5 cellular contexts compared by ENCODE assay signal in the genomic region with DNA sequence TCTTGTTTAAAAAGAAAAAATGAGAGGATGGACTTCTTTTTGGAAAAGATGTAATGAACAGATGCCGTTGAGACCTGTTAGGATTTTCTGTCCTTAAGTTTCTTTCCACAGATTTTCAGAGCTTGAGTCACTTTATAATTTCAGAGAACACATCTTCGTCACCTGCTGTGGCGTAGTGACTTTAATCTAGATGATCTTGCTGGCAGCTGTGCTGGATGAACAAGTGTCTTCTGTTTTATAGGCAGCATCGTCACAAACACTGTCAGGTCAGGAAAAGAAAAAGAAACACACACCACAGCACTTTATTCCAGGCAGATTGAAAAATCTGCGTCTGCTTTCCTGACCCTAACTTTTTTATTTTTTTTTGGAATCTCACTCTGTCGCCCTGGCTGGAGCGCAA.
"Had no signal": no experiment of that assay in that cellular context is flagged by ENCODE, and none has a peak within 500 bp of the region (broad histone marks: within the 10 kb centered on the region; RNA-seq: fewer than 3 reads in every experiment).

No MANE protein-coding gene starts in this region.

- H3K27ac ChIP-seq: HL-60 had no signal

- H3K4me2 ChIP-seq: GM23338 had no signal

- ATAC-seq: GM23338 had no signal

- H2AFZ ChIP-seq: GM23338 had no signal

- H3K4me3 ChIP-seq: GM23338 had no signal

- DNase-seq: H9, HCEC 1CT, KBM-7 had no signal
